In genomic region chr6:503610-504362, GRCh38 we compare ENCODE assay signal across 22 cellular contexts.
DNase-seq lines count a peak whose midpoint lies in the region; ATAC-seq lines count a peak whose summit lies in the region.
"Had no signal": no experiment of that assay in that cellular context is flagged by ENCODE, and none has a peak within 500 bp of the region (broad histone marks: within the 10 kb centered on the region; RNA-seq: fewer than 3 reads in every experiment).

No MANE protein-coding gene starts in this region.

- intact Hi-C loops in naive thymus-derived CD4-positive, alpha-beta T cell (cut with micrococcal nuclease) = no loop called here

- H3K4me1 Mint-ChIP-seq in activated CD4-positive, alpha-beta T cell treated with anti-CD3 and anti-CD28 coated beads, Interleukin-2, amount 10 ng/mL, durations not matched to agents 7 days and 5 days = peaks cover 87% of the 10 kb centered on the region
- peaks cover 50 to 77% (median 58%) of the 10 kb centered on the region in 4 donors for H3K4me1 Mint-ChIP-seq in CD4-positive, CD25-positive, alpha-beta regulatory T cell
- H3K4me1 Mint-ChIP-seq in activated naive CD8-positive, alpha-beta T cell treated with anti-CD3 and anti-CD28 coated beads, Interleukin-2, amount 50 U/mL, for 24 hours = peaks cover 92% of the 10 kb centered on the region
- peaks cover 41 to 89% (median 82%) of the 10 kb centered on the region in 7 donors for H3K4me1 Mint-ChIP-seq in naive thymus-derived CD4-positive, alpha-beta T cell

- H3K36me3 ChIP-seq in CD4-positive, CD25-positive, alpha-beta regulatory T cell (ENCODE audit: control insufficient read depth, insufficient read depth, low read length) = no peaks in the 10 kb centered on the region
- H3K36me3 ChIP-seq in naive thymus-derived CD4-positive, alpha-beta T cell (ENCODE audit: control insufficient read depth in 2 of 3, insufficient read depth in 3 of 3, low read length in 3 of 3) = peaks cover 0 to 5% (median 0%) of the 10 kb centered on the region in 3 experiments
- H3K36me3 ChIP-seq: cardiac muscle cell, ovary had no signal

- H3K27me3 Mint-ChIP-seq in activated CD4-positive, alpha-beta T cell treated with anti-CD3 and anti-CD28 coated beads, Interleukin-2, amount 10 ng/mL, durations not matched to agents 7 days and 5 days = no peaks in the 10 kb centered on the region
- H3K27me3 Mint-ChIP-seq in CD4-positive, CD25-positive, alpha-beta regulatory T cell = no peaks in the 10 kb centered on the region
- H3K27me3 Mint-ChIP-seq in activated naive CD8-positive, alpha-beta T cell treated with anti-CD3 and anti-CD28 coated beads, Interleukin-2, amount 50 U/mL, for 24 hours = no peaks in the 10 kb centered on the region
- H3K27me3 Mint-ChIP-seq in naive thymus-derived CD4-positive, alpha-beta T cell = no peaks in the 10 kb centered on the region
- H3K27me3 Mint-ChIP-seq: naive B cell, type B pancreatic cell had no signal

- no peak overlapping the region for H3K4me3 ChIP-seq in CD4-positive, CD25-positive, alpha-beta regulatory T cell (ENCODE audit: low read depth, low read length)
- H3K4me3 ChIP-seq in naive thymus-derived CD4-positive, alpha-beta T cell (ENCODE audit: low read length) = no peak overlapping the region
- H3K4me3 ChIP-seq: cardiac muscle cell, ovary had no signal

- H3K4me1 ChIP-seq in CD4-positive, CD25-positive, alpha-beta regulatory T cell (ENCODE audit: control insufficient read depth, insufficient read depth, low read length, poor library complexity, severe bottlenecking) = peaks cover 41% of the 10 kb centered on the region
- H3K4me1 ChIP-seq in naive thymus-derived CD4-positive, alpha-beta T cell (ENCODE audit: control insufficient read depth in 2 of 2, insufficient read depth in 2 of 2, low read length in 2 of 2) = peaks cover 17 to 44% of the 10 kb centered on the region in 2 donors

- POLR2A ChIA-PET in activated CD4-positive, alpha-beta T cell treated with anti-CD3 and anti-CD28 coated beads, Interleukin-2, amount 10 ng/mL, durations not matched to agents 7 days and 5 days (lab: Charles Lee) = no interaction called here
- POLR2A ChIA-PET in naive thymus-derived CD4-positive, alpha-beta T cell (lab: Charles Lee) = no interaction called here

- H3K27me3 ChIP-seq in CD4-positive, CD25-positive, alpha-beta regulatory T cell (ENCODE audit: control insufficient read depth, insufficient read depth, low read length) = no peaks in the 10 kb centered on the region
- no peaks in the 10 kb centered on the region for H3K27me3 ChIP-seq in naive thymus-derived CD4-positive, alpha-beta T cell (ENCODE audit: control insufficient read depth in 2 of 2, insufficient read depth in 2 of 2, low read length in 2 of 2)
- H3K27me3 ChIP-seq: cardiac muscle cell, ovary had no signal

- DNase-seq in activated CD4-positive, alpha-beta T cell treated with anti-CD3 and anti-CD28 coated beads, Interleukin-2, amount 10 ng/mL, durations not matched to agents 7 days and 5 days = no peak
- DNase-seq in activated CD4-positive, alpha-beta T cell treated with anti-CD3 and anti-CD28 coated beads for 48 hours = no peak
- DNase-seq in CD4-positive, CD25-positive, alpha-beta regulatory T cell = no peak
- DNase-seq in activated naive CD8-positive, alpha-beta T cell treated with anti-CD3 and anti-CD28 coated beads, Interleukin-2, amount 50 U/mL, for 24 hours = no peak
- DNase-seq in naive thymus-derived CD4-positive, alpha-beta T cell = no peak
- no peak for DNase-seq in DMS79 treated with DMSO at 0.1 percent for 48 hours (lab: John Stamatoyannopoulos, UW)
- no peak for DNase-seq in DMS53 (lab: John Stamatoyannopoulos, UW)
- DNase-seq: activated CD4-positive, alpha-beta T cell treated with anti-CD3 and anti-CD28 coated beads, Interleukin-2, amount 50 U/mL, for 4 hours; activated T-cell treated with anti-CD3 and anti-CD28 coated beads, Interleukin-2, amount 50 U/mL, for 48 hours; H9; IMR-90; left colon; naive B cell; NCI-H2081; NCI-H82; ovary; stimulated activated CD4-positive, alpha-beta T cell treated with anti-CD3 and anti-CD28 coated beads, Interleukin-12 subunit alpha, Interleukin-12 subunit beta, amount 100 ng/mL, for 4 hours; stimulated activated CD4-positive, alpha-beta T cell treated with anti-CD3 and anti-CD28 coated beads, Interleukin-4, amount 100 ng/mL, for 4 hours had no signal

- no peak overlapping the region for H3K4me3 Mint-ChIP-seq in activated CD4-positive, alpha-beta T cell treated with anti-CD3 and anti-CD28 coated beads, Interleukin-2, amount 10 ng/mL, durations not matched to agents 7 days and 5 days
- H3K4me3 Mint-ChIP-seq in CD4-positive, CD25-positive, alpha-beta regulatory T cell = peak overlapping the region in 3 of 4 donors; percentile 30 to 93 (median 44)
- H3K4me3 Mint-ChIP-seq in activated naive CD8-positive, alpha-beta T cell treated with anti-CD3 and anti-CD28 coated beads, Interleukin-2, amount 50 U/mL, for 24 hours = no peak overlapping the region
- H3K4me3 Mint-ChIP-seq in naive thymus-derived CD4-positive, alpha-beta T cell = no peak overlapping the region
- H3K4me3 Mint-ChIP-seq: H9, type B pancreatic cell had no signal

- H3K27ac Mint-ChIP-seq in activated CD4-positive, alpha-beta T cell treated with anti-CD3 and anti-CD28 coated beads, Interleukin-2, amount 10 ng/mL, durations not matched to agents 7 days and 5 days = peak overlapping the region; percentile 28
- peak overlapping the region in 1 of 3 donors; percentile 82 for H3K27ac Mint-ChIP-seq in CD4-positive, CD25-positive, alpha-beta regulatory T cell
- peak overlapping the region; percentile 99 for H3K27ac Mint-ChIP-seq in activated naive CD8-positive, alpha-beta T cell treated with anti-CD3 and anti-CD28 coated beads, Interleukin-2, amount 50 U/mL, for 24 hours
- peak overlapping the region in 7 of 9 donors; percentile 23 to 95 (median 43) for H3K27ac Mint-ChIP-seq in naive thymus-derived CD4-positive, alpha-beta T cell
- H3K27ac Mint-ChIP-seq: H9, type B pancreatic cell had no signal

- no peak for ATAC-seq in CD4-positive, CD25-positive, alpha-beta regulatory T cell (ENCODE audit: low read depth in 2 of 2)
- ATAC-seq in activated naive CD8-positive, alpha-beta T cell treated with anti-CD3 and anti-CD28 coated beads, Interleukin-2, amount 50 U/mL, for 24 hours = no peak
- no peak for ATAC-seq in naive thymus-derived CD4-positive, alpha-beta T cell
- no peak for ATAC-seq in GM19455 (IDR thresholded peaks at IDR 0.05; ENCODE audit: unreplicated experiment)
- ATAC-seq: left colon had no signal

- no peak overlapping the region for H3K27ac ChIP-seq in CD4-positive, CD25-positive, alpha-beta regulatory T cell (ENCODE audit: insufficient read depth, low read length, poor library complexity, severe bottlenecking)
- no peak overlapping the region for H3K27ac ChIP-seq in naive thymus-derived CD4-positive, alpha-beta T cell (ENCODE audit: low read depth, low read length)
- H3K27ac ChIP-seq: C4-2B, cardiac muscle cell, ovary had no signal

- peaks cover 33% of the 10 kb centered on the region for H3K36me3 Mint-ChIP-seq in activated CD4-positive, alpha-beta T cell treated with anti-CD3 and anti-CD28 coated beads, Interleukin-2, amount 10 ng/mL, durations not matched to agents 7 days and 5 days (ENCODE audit: low read depth)
- peaks cover 5% of the 10 kb centered on the region for H3K36me3 Mint-ChIP-seq in CD4-positive, CD25-positive, alpha-beta regulatory T cell
- peaks cover 18% of the 10 kb centered on the region for H3K36me3 Mint-ChIP-seq in activated naive CD8-positive, alpha-beta T cell treated with anti-CD3 and anti-CD28 coated beads, Interleukin-2, amount 50 U/mL, for 24 hours (ENCODE audit: low read depth)
- peaks cover 0 to 29% (median 22%) of the 10 kb centered on the region in 5 donors for H3K36me3 Mint-ChIP-seq in naive thymus-derived CD4-positive, alpha-beta T cell

- CTCF ChIA-PET in activated CD4-positive, alpha-beta T cell treated with anti-CD3 and anti-CD28 coated beads, Interleukin-2, amount 10 ng/mL, durations not matched to agents 7 days and 5 days (lab: Charles Lee) = interaction anchor here (1.0 kb wide), 1 partner anchor 39 kb away, joined by 4 read pairs; no protein-coding TSS in a partner anchor
- CTCF ChIA-PET in naive thymus-derived CD4-positive, alpha-beta T cell (lab: Charles Lee) = interaction anchor here (0.5 kb wide), 1 partner anchor 14 kb away, joined by 3 read pairs; no protein-coding TSS in a partner anchor

- H3K9me3 Mint-ChIP-seq in activated CD4-positive, alpha-beta T cell treated with anti-CD3 and anti-CD28 coated beads, Interleukin-2, amount 10 ng/mL, durations not matched to agents 7 days and 5 days = no peaks in the 10 kb centered on the region
- H3K9me3 Mint-ChIP-seq in CD4-positive, CD25-positive, alpha-beta regulatory T cell = no peaks in the 10 kb centered on the region
- H3K9me3 Mint-ChIP-seq in activated naive CD8-positive, alpha-beta T cell treated with anti-CD3 and anti-CD28 coated beads, Interleukin-2, amount 50 U/mL, for 24 hours = no peaks in the 10 kb centered on the region
- peaks cover 0 to 2% (median 0%) of the 10 kb centered on the region in 11 donors for H3K9me3 Mint-ChIP-seq in naive thymus-derived CD4-positive, alpha-beta T cell
- H3K9me3 Mint-ChIP-seq: H9, naive B cell, type B pancreatic cell had no signal

- H3K9me3 ChIP-seq in CD4-positive, CD25-positive, alpha-beta regulatory T cell (ENCODE audit: control insufficient read depth in 2 of 2, low read length in 2 of 2) = no peaks in the 10 kb centered on the region
- no peaks in the 10 kb centered on the region for H3K9me3 ChIP-seq in naive thymus-derived CD4-positive, alpha-beta T cell (ENCODE audit: control insufficient read depth in 2 of 3, low read length in 3 of 3)
- H3K9me3 ChIP-seq: ovary had no signal

Comparison
In these comparisons a context has a peak if more than half of its experiments do, and no peak if none do; other contexts are left out.
1. H3K4me3 Mint-ChIP-seq: peak in CD4-positive, CD25-positive, alpha-beta regulatory T cell (3 of 4); none in activated CD4-positive, alpha-beta T cell treated with anti-CD3 and anti-CD28 coated beads, Interleukin-2, amount 10 ng/mL, durations not matched to agents 7 days and 5 days (single experiment), activated naive CD8-positive, alpha-beta T cell treated with anti-CD3 and anti-CD28 coated beads, Interleukin-2, amount 50 U/mL, for 24 hours (single experiment) and naive thymus-derived CD4-positive, alpha-beta T cell (0 of 10).